Comparison of ENCODE assay signal across 9 cellular contexts in the genomic region with DNA sequence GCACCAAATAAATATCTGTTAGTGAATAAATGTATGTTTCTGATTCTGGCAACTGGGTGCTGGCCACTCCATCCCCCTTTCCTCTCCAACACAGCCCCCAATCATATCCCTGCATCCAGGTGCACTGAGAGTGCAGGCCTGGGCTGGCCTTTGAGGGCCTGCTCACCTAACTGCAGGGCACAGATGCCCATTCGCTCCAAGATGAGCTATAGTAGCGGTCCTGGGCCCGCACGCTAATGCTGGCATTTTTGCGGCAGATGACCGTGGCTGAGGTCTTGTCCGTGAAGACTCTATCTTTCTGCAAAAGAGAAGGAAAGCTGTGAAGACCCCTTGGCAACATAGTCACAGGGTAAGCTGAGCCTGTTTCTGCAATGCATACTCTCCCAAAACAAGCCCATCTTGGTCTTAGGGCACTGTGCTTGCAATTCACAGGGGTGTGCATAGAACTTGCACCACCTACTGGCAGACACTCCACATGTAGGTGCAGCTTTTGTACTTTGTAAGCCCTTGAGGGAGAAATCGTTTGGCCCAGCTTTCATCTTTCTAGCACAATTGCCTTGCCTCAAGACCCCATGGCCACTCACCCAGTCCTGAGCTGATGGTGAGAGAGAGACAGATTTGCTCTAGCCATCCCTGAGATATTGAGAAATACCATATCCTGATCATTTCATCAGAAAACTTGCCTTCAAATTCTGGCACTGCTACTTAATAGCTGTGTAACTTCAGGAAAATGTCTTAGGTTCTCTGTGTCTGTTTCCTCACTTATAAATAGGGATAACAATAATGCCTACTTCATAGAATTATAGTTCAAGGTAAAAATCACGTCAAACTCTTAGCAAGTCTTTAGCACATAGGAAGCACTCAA. TPM values are rescaled to one million over a fixed set of nuclear protein-coding genes. Genes with fewer than 3 reads are reported as not detected.
A peak's percentile ranks its signal among the peaks of the same experiment; 100 is the strongest.
DNase-seq lines count a peak whose midpoint lies in the region; ATAC-seq and TF ChIP-seq lines count a peak whose summit lies in the region.
"Had no signal": no experiment of that assay in that cellular context is flagged by ENCODE, and none has a peak within 500 bp of the region (broad histone marks: within the 10 kb centered on the region; RNA-seq: fewer than 3 reads in every experiment).

No MANE protein-coding gene starts in this region.

- in situ Hi-C loops in astrocyte of the spinal cord (cut with HindIII; ENCODE audit: low sequenced_read_pairs): no loop called here

- no peaks in the 10 kb centered on the region for H3K36me3 ChIP-seq in Peyer's patch

- DNase-seq in NCI-H2171 treated with DMSO at 0.1 percent for 48 hours (lab: John Stamatoyannopoulos, UW): peak; percentile 1
- no peak for DNase-seq in NCI-H2171 (lab: John Stamatoyannopoulos, UW)
- DNase-seq in HFF-Myc (ENCODE audit: extremely low read depth, low read depth): peak; percentile 22
- peak in 1 of 3 donors; percentile 71 for DNase-seq in Peyer's patch
- DNase-seq in astrocyte of the spinal cord (ENCODE audit: low read depth, low spot score): peak; percentile 64
- peak; percentile 33 to 48 for DNase-seq in left colon
- DNase-seq in stimulated activated naive CD4-positive, alpha-beta T cell (lab: John Stamatoyannopoulos, UW): peak in 5 of 6 experiments; percentile 5 to 42 (median 13)

- H3K27ac ChIP-seq in Peyer's patch: no peak overlapping the region

- H3K9me3 ChIP-seq in Peyer's patch: no peaks in the 10 kb centered on the region

- H3K4me3 ChIP-seq in HFF-Myc (replicated peaks; ENCODE audit: low read depth, low read length) (no peak overlapping the region), Peyer's patch (no peak overlapping the region), astrocyte of the spinal cord (ENCODE audit: low read depth, low read length) (no peak overlapping the region)

- H3K27me3 ChIP-seq in Peyer's patch: no peaks in the 10 kb centered on the region

- no peak for TF ChIP-seq POLR2A in Peyer's patch (IDR thresholded peaks at IDR 0.05)

- peak; percentile 83 for ATAC-seq in left colon
- ATAC-seq in HG02571 (IDR thresholded peaks at IDR 0.05; ENCODE audit: unreplicated experiment): no peak

- TF ChIP-seq CTCF in HFF-Myc (IDR thresholded peaks at IDR 0.05; ENCODE audit: low read depth, low read length, missing control alignments) (peak; percentile 74), Peyer's patch (IDR thresholded peaks at IDR 0.05) (peak in 5 of 6 experiments; percentile 17 to 62 (median 61)), astrocyte of the spinal cord (IDR thresholded peaks at IDR 0.05; ENCODE audit: low read depth, low read length) (peak; percentile 84)

- intact Hi-C loops in left colon (cut with DNase I, micrococcal nuclease): no loop called here

- H3K4me1 ChIP-seq in Peyer's patch: no peaks in the 10 kb centered on the region

RNA-seq across cellular contexts. Expression of a gene that starts 13.5 kb away (rescaled TPM):
- not detected for total RNA-seq in Peyer's patch
- not detected for total RNA-seq in left colon
- total RNA-seq: subcutaneous adipose tissue had no signal

RNA-seq across cellular contexts. Expression of a gene that starts 53.7 kb away (rescaled TPM):
- total RNA-seq in Peyer's patch: 10 to 100 TPM in 2 of 4 donors, 1 to 10 TPM in 2; 8.2 to 19.8 (median 10.8) TPM
- 10 to 100 TPM; 13.3 to 16.7 TPM for total RNA-seq in left colon
